Comparison of ENCODE assay signal across 22 cellular contexts in the genomic region with DNA sequence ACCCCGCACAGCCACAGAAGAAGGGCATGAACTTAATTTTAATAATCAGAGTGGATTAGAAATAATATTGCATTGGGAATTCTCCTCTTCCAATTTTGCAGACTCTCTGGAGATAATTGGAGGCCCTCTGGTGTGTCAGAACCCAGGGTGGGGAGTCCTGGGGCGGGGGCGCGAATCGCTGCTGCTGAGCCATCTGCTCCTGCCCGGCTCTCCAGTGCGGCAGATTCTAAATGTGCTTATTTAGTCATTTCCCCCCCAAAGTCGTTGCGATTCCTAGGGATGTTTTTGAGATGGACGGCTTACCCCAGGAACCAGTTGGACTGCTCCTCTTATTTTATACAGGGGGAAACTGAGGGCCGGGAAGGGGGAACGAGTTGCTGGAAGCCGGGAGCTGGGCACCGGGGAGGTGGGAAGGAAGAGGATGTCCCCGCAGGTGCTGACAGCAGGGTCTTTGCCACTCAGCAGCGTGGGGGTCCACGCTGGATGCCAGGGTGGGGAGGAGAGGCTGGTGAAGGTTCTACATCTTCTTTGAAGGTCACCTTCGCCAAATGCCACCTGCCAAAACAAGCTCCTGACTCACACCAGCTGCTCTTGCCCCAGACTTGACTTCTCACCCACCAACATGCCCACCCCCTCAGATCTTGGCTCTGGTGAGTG.
DNase-seq lines count a peak whose midpoint lies in the region; FAIRE-seq and TF ChIP-seq lines count a peak whose summit lies in the region.
"Had no signal": no experiment of that assay in that cellular context is flagged by ENCODE, and none has a peak within 500 bp of the region (broad histone marks: within the 10 kb centered on the region; RNA-seq: fewer than 3 reads in every experiment).

No MANE protein-coding gene starts in this region.

- H3K27me3 Mint-ChIP-seq in chondrocyte (ENCODE audit: low read depth), result peaks cover 56% of the 10 kb centered on the region

- H3K36me3 Mint-ChIP-seq in chondrocyte (ENCODE audit: low read depth), result no peaks in the 10 kb centered on the region
- H3K36me3 Mint-ChIP-seq: CD14-positive monocyte; CD8-positive, alpha-beta T cell had no signal

- no peak overlapping the region for H3K27ac Mint-ChIP-seq in chondrocyte (ENCODE audit: unreplicated experiment)
- H3K27ac Mint-ChIP-seq: CD14-positive monocyte; CD8-positive, alpha-beta T cell; HFFc6 had no signal

- no peak overlapping the region for H3K27ac ChIP-seq in caudate nucleus (ENCODE audit: low read depth, low read length)
- H3K27ac ChIP-seq: 22Rv1, A549, BLaER1, GM23248, HL-60 had no signal

- TF ChIP-seq CTCF in chondrocyte (IDR thresholded peaks at IDR 0.05), result no peak

- DNase-seq in DMS 273 (lab: John Stamatoyannopoulos, UW; ENCODE audit: unreplicated experiment) (peak; percentile 76), DMS 273 treated with DMSO at 0.1 percent for 48 hours (lab: John Stamatoyannopoulos, UW) (no peak), NCI-H2171 (lab: John Stamatoyannopoulos, UW) (peak; percentile 46), chondrocyte (ENCODE audit: low spot score) (peak; percentile 80), posterior vena cava (ENCODE audit: low spot score) (peak; percentile 73), caudate nucleus (lab: John Stamatoyannopoulos, UW) (no peak), urothelium cell line (ENCODE audit: low spot score) (no peak), CD1c-positive myeloid dendritic cell (ENCODE audit: extremely low spot score) (no peak)
- DNase-seq: AML-193; CD8-positive, alpha-beta T cell; DMS153; DMS79; GDM1; GM23248; HFFc6 had no signal

- FAIRE-seq in urothelium cell line (lab: Jason Lieb, UNC), result no peak
- FAIRE-seq: A549, GM12892, H54 had no signal

- intact Hi-C loops in posterior vena cava (cut with DNase I), result no loop called here

- H3K4me3 Mint-ChIP-seq in chondrocyte (ENCODE audit: unreplicated experiment), result no peak overlapping the region
- H3K4me3 Mint-ChIP-seq: CD14-positive monocyte; CD8-positive, alpha-beta T cell; HFFc6 had no signal

- H3K9me3 Mint-ChIP-seq in chondrocyte (ENCODE audit: low read depth), result no peaks in the 10 kb centered on the region
- H3K9me3 Mint-ChIP-seq: CD14-positive monocyte; CD8-positive, alpha-beta T cell; HFFc6 had no signal

- H3K4me1 Mint-ChIP-seq in chondrocyte (ENCODE audit: low read depth), result no peaks in the 10 kb centered on the region
- H3K4me1 Mint-ChIP-seq: CD14-positive monocyte had no signal

Comparison
In these comparisons a context has a peak if more than half of its experiments do, and no peak if none do; other contexts are left out.
1. DNase-seq: peak in DMS 273 (single experiment), NCI-H2171 (single experiment), chondrocyte (single experiment) and posterior vena cava (single experiment); none in DMS 273 treated with DMSO at 0.1 percent for 48 hours (single experiment), caudate nucleus (0 of 61), urothelium cell line (single experiment) and CD1c-positive myeloid dendritic cell (single experiment).